ENCODE assay signal across 1 cellular context in the genomic region with DNA sequence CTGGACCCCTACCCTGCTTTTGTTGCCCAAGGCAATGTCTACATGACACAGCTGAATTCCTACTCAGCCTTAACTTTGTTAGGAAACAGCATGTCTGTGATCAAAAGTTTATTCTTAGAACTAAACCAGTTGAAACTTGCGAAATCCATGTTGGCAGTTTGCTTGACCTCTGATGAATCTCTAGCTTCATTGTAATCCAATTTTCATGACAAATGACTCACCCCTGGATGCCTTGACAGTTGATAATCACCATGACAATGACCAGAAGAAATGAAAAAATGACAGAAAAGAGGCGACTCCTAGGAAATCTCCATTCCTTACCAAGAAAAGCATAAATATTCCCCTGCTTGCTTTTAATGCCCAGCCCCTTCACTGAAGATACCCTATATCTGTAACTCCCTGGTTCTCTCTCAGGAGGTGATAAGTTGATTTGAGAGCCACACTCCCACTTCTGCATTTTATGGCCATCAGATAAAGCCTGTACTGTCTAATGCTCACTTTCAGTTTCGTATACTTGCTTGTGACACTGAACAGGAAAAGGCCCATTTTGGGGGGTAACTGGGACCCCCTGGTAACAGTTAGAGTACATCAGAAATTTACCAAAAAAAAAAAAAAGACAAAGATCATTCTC.
A peak's percentile ranks its signal among the peaks of the same experiment; 100 is the strongest.
TF ChIP-seq lines count a peak whose summit lies in the region.

No MANE protein-coding gene starts in this region.

TF ChIP-seq in H1, 55 proteins besides CTCF, POLR2A, EP300 and RAD21 (continued from another document):
- TF ChIP-seq CHD7 (IDR thresholded peaks at IDR 0.05; ENCODE audit: insufficient replicate concordance, low read length): no peak
- peak; percentile 91 for TF ChIP-seq BACH1 (IDR thresholded peaks at IDR 0.05; ENCODE audit: low read length)
- TF ChIP-seq SP1 (IDR thresholded peaks at IDR 0.05; ENCODE audit: low read depth, low read length): 0 out of 2 replicates have a peak, but pooled peaks have one; percentile 21
- TF ChIP-seq RNF2 (IDR thresholded peaks at IDR 0.05; ENCODE audit: borderline replicate concordance, low read depth, low read length, missing control alignments, poor library complexity, severe bottlenecking): no peak
- peak; percentile 85 for TF ChIP-seq CEBPB (IDR thresholded peaks at IDR 0.05; ENCODE audit: low read depth, low read length)
- TF ChIP-seq HDAC6 (IDR thresholded peaks at IDR 0.05; ENCODE audit: low read depth, low read length): no peak
- no peak for TF ChIP-seq RBBP5 (IDR thresholded peaks at IDR 0.05; ENCODE audit: borderline replicate concordance, low read depth, low read length)
- TF ChIP-seq POU5F1 (IDR thresholded peaks at IDR 0.05; ENCODE audit: low read depth, low read length): peak; percentile 93
- TF ChIP-seq TEAD4 (IDR thresholded peaks at IDR 0.05; ENCODE audit: low read depth, low read length): 0 out of 2 replicates have a peak, but pooled peaks have one; percentile 2
- TF ChIP-seq MAFK (IDR thresholded peaks at IDR 0.05; ENCODE audit: low read depth, low read length): peak; percentile 73
- TF ChIP-seq CHD2 (IDR thresholded peaks at IDR 0.05; ENCODE audit: low read length): no peak; the same call in 1 of the 2 replicates
- TF ChIP-seq SIN3A (conservative IDR thresholded peaks at IDR 0.05 in 1 of 2, IDR thresholded peaks at IDR 0.05 in 1 of 2; ENCODE audit: low read depth in 1 of 2, low read length in 2 of 2): no peak
